In the genomic region with DNA sequence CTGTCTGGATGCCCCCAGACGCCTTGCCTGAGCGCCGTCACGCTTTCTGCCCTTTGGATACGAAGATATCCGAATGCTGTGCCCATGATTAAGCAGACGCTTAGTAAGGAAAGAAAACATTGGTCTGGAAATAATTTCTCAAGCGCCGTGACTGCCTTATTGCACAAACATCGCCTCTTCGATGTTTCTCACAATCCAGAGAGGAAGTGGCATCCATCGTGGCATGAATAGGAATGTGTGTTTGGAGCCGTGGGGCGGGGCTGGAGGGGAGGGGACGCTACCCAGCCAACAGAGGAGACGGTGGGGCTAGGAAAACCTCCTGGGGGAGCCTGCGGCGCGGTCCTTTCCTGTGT, we compare ENCODE assay signal across 8 cellular contexts. TPM values are rescaled to one million over a fixed set of nuclear protein-coding genes. Genes with fewer than 3 reads are reported as not detected.
DNase-seq lines count a peak whose midpoint lies in the region; ATAC-seq and TF ChIP-seq lines count a peak whose summit lies in the region.

No MANE protein-coding gene starts in this region.

- H3K27ac Mint-ChIP-seq in T-helper 1 cell treated with Interleukin-12 subunit alpha and Interleukin-12 subunit beta and Interleukin-4 antibody, amounts not matched to agents 30 μg/mL and 1 μg/mL, for 36 hours = no peak overlapping the region
- H3K27ac Mint-ChIP-seq in glutamatergic neuron (ENCODE audit: unreplicated experiment) = no peak overlapping the region

- H3K27me3 ChIP-seq in WERI-Rb-1 (ENCODE audit: insufficient read depth, low read depth, severe bottlenecking) = peaks cover 59% of the 10 kb centered on the region

- peaks cover 3% of the 10 kb centered on the region for H3K4me1 Mint-ChIP-seq in T-helper 1 cell treated with Interleukin-12 subunit alpha and Interleukin-12 subunit beta and Interleukin-4 antibody, amounts not matched to agents 30 μg/mL and 1 μg/mL, for 36 hours (ENCODE audit: low read depth)
- peaks cover 6% of the 10 kb centered on the region for H3K4me1 Mint-ChIP-seq in glutamatergic neuron (ENCODE audit: low read depth, unreplicated experiment)

- peaks cover 7% of the 10 kb centered on the region for H3K9me3 Mint-ChIP-seq in T-helper 1 cell treated with Interleukin-12 subunit alpha and Interleukin-12 subunit beta and Interleukin-4 antibody, amounts not matched to agents 30 μg/mL and 1 μg/mL, for 36 hours
- peaks cover 8% of the 10 kb centered on the region for H3K9me3 Mint-ChIP-seq in glutamatergic neuron (ENCODE audit: unreplicated experiment)

- H3K27ac ChIP-seq in WERI-Rb-1 = no peak overlapping the region

- peaks cover 85% of the 10 kb centered on the region for H3K27me3 Mint-ChIP-seq in T-helper 1 cell treated with Interleukin-12 subunit alpha and Interleukin-12 subunit beta and Interleukin-4 antibody, amounts not matched to agents 30 μg/mL and 1 μg/mL, for 36 hours (ENCODE audit: low read depth)
- peaks cover 15% of the 10 kb centered on the region for H3K27me3 Mint-ChIP-seq in glutamatergic neuron (ENCODE audit: unreplicated experiment)

- H3K36me3 ChIP-seq in WERI-Rb-1 = no peaks in the 10 kb centered on the region

- no peak for ATAC-seq in GM21825 (IDR thresholded peaks at IDR 0.05; ENCODE audit: unreplicated experiment)

- peak overlapping the region; percentile 50 for H3K4me3 Mint-ChIP-seq in T-helper 1 cell treated with Interleukin-12 subunit alpha and Interleukin-12 subunit beta and Interleukin-4 antibody, amounts not matched to agents 30 μg/mL and 1 μg/mL, for 36 hours
- H3K4me3 Mint-ChIP-seq in glutamatergic neuron (ENCODE audit: unreplicated experiment) = peak overlapping the region; percentile 82

- TF ChIP-seq CTCF in WERI-Rb-1 (IDR thresholded peaks at IDR 0.05; ENCODE audit: low read depth, low read length) = no peak
- TF ChIP-seq CTCF in glutamatergic neuron (IDR thresholded peaks at IDR 0.05; ENCODE audit: partially characterized antibody, unreplicated experiment) = no peak

- DNase-seq in T-helper 1 cell (no peak), WERI-Rb-1 (no peak), glutamatergic neuron (peak; percentile 29), renal cortical epithelial cell (ENCODE audit: low read depth) (peak; percentile 97), retina (no peak), middle frontal gyrus (ENCODE audit: extremely low spot score, low spot score) (no peak)

- no peaks in the 10 kb centered on the region for H3K9me3 ChIP-seq in WERI-Rb-1 (ENCODE audit: severe bottlenecking)

- H3K36me3 Mint-ChIP-seq in T-helper 1 cell treated with Interleukin-12 subunit alpha and Interleukin-12 subunit beta and Interleukin-4 antibody, amounts not matched to agents 30 μg/mL and 1 μg/mL, for 36 hours (ENCODE audit: low read depth) = no peaks in the 10 kb centered on the region
- H3K36me3 Mint-ChIP-seq in glutamatergic neuron (ENCODE audit: unreplicated experiment) = no peaks in the 10 kb centered on the region

- peak overlapping the region; percentile 28 for H3K4me3 ChIP-seq in WERI-Rb-1 (ENCODE audit: low read depth, low read length)

RNA-seq across cellular contexts. Expression of a gene that starts 0.6 kb away (rescaled TPM):
- total RNA-seq in glutamatergic neuron (ENCODE audit: unreplicated experiment) (4.1 TPM), renal cortical epithelial cell (17.0 and 25.5 TPM in 2 replicates)

Comparison
In these comparisons a context has a peak if more than half of its experiments do, and no peak if none do; other contexts are left out.
1. DNase-seq: peak in glutamatergic neuron (single experiment) and renal cortical epithelial cell (single experiment); none in T-helper 1 cell (0 of 5), WERI-Rb-1 (single experiment), retina (single experiment) and middle frontal gyrus (single experiment).